1 cellular context compared by ENCODE assay signal in genomic region chr1:198935371-198935921, GRCh38.
TF ChIP-seq lines count a peak whose summit lies in the region.

No MANE protein-coding gene starts in this region.

TF ChIP-seq in SK-N-SH, 30 proteins besides CTCF, POLR2A, EP300 and RAD21 (continued from another document):
- TF ChIP-seq USF2 (IDR thresholded peaks at IDR 0.05; ENCODE audit: borderline replicate concordance, low read depth, low read length) (no peak), ZBTB33 (IDR thresholded peaks at IDR 0.05; ENCODE audit: borderline replicate concordance, low read depth) (no peak), TEAD4 (IDR thresholded peaks at IDR 0.05; ENCODE audit: borderline replicate concordance, insufficient read depth) (no peak), USF1 (IDR thresholded peaks at IDR 0.05; ENCODE audit: borderline replicate concordance, low read depth) (no peak), IRF3 (IDR thresholded peaks at IDR 0.05; ENCODE audit: low read depth, low read length) (no peak), GABPA (IDR thresholded peaks at IDR 0.05; ENCODE audit: low read depth) (no peak)
